In the genomic region with DNA sequence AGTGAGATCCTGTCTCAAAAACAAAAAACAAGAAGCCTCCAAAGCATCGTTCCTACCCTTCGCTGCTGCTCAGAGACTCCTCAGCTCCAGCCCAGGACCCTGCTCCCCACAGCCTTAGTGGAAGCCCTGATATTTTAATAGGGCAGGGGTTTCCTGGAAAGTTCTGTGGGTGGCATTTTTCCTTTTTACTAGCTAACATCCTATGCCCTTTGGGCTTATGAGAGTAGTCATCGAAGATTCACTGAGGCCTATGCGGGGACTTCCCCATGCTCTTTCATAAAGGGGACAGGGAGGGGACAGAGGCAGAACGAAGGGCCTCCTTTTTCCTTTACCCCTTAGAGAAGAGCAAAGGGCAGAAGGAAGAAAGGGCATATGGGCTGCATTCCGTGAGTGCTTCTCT, we compare ENCODE assay signal across 22 cellular contexts. TPM values are rescaled to one million over a fixed set of nuclear protein-coding genes. Genes with fewer than 3 reads are reported as not detected.
DNase-seq lines count a peak whose midpoint lies in the region; ATAC-seq lines count a peak whose summit lies in the region.
"Had no signal": no experiment of that assay in that cellular context is flagged by ENCODE, and none has a peak within 500 bp of the region (broad histone marks: within the 10 kb centered on the region; RNA-seq: fewer than 3 reads in every experiment).

No MANE protein-coding gene starts in this region.

- H3K36me3 Mint-ChIP-seq in activated T-cell treated with anti-CD3 and anti-CD28 coated beads, Interleukin-2, amount 50 U/mL, for 72 hours (ENCODE audit: insufficient read depth in 2 of 2): peaks cover 6 to 11% of the 10 kb centered on the region in 2 donors
- H3K36me3 Mint-ChIP-seq in naive thymus-derived CD4-positive, alpha-beta T cell: peaks cover 0 to 11% (median 0%) of the 10 kb centered on the region in 5 donors
- H3K36me3 Mint-ChIP-seq: immature natural killer cell had no signal

- H3K4me2 ChIP-seq in BLaER1 treated with 17β-estradiol and CSF1 and Interleukin-3, amounts not matched to agents 10 nM and 100 nM: peak overlapping the region; percentile 13 to 94 (median 88); a peak in 14 of 22 replicates

- H3K4me1 Mint-ChIP-seq in activated T-cell treated with anti-CD3 and anti-CD28 coated beads, Interleukin-2, amount 50 U/mL, for 72 hours (ENCODE audit: low read depth): peaks cover 93% of the 10 kb centered on the region
- H3K4me1 Mint-ChIP-seq in naive thymus-derived CD4-positive, alpha-beta T cell: peaks cover 30 to 78% (median 67%) of the 10 kb centered on the region in 7 donors

- intact Hi-C loops in naive thymus-derived CD4-positive, alpha-beta T cell (cut with micrococcal nuclease): loop anchor here in 1 of 2 donors (1.0 kb wide), 1 partner anchor 13 kb away; no protein-coding TSS in a partner anchor

- H3K4me3 Mint-ChIP-seq in activated T-cell treated with anti-CD3 and anti-CD28 coated beads, Interleukin-2, amount 50 U/mL, for 72 hours: peak overlapping the region; percentile 74 to 78
- H3K4me3 Mint-ChIP-seq in naive thymus-derived CD4-positive, alpha-beta T cell: peak overlapping the region in 4 of 10 donors; percentile 6 to 53 (median 34)
- H3K4me3 Mint-ChIP-seq: effector memory CD8-positive, alpha-beta T cell; immature natural killer cell; T-helper 17 cell had no signal

- H3K9me3 ChIP-seq in BLaER1 treated with 17β-estradiol and CSF1 and Interleukin-3, amounts not matched to agents 10 nM and 100 nM (replicated peaks in 1 of 11): no peaks in the 10 kb centered on the region
- no peaks in the 10 kb centered on the region for H3K9me3 ChIP-seq in naive thymus-derived CD4-positive, alpha-beta T cell (ENCODE audit: control insufficient read depth in 2 of 3, low read length in 3 of 3)
- H3K9me3 ChIP-seq: BE2C, heart left ventricle, lower lobe of right lung, ovary, suprapubic skin had no signal

- peaks cover 40 to 93% (median 82%) of the 10 kb centered on the region in 11 experiments for H3K27me3 ChIP-seq in BLaER1 treated with 17β-estradiol and CSF1 and Interleukin-3, amounts not matched to agents 10 nM and 100 nM
- H3K27me3 ChIP-seq in naive thymus-derived CD4-positive, alpha-beta T cell (ENCODE audit: control insufficient read depth in 2 of 2, insufficient read depth in 2 of 2, low read length in 2 of 2): no peaks in the 10 kb centered on the region
- H3K27me3 ChIP-seq: BE2C, ovary, suprapubic skin had no signal

- no peaks in the 10 kb centered on the region for H3K9me3 Mint-ChIP-seq in activated T-cell treated with anti-CD3 and anti-CD28 coated beads, Interleukin-2, amount 50 U/mL, for 72 hours
- no peaks in the 10 kb centered on the region for H3K9me3 Mint-ChIP-seq in naive thymus-derived CD4-positive, alpha-beta T cell
- H3K9me3 Mint-ChIP-seq: effector memory CD8-positive, alpha-beta T cell; immature natural killer cell had no signal

- H3K4me1 ChIP-seq in BLaER1 treated with 17β-estradiol and CSF1 and Interleukin-3, amounts not matched to agents 10 nM and 100 nM: peaks cover 57 to 70% (median 67%) of the 10 kb centered on the region in 10 experiments
- H3K4me1 ChIP-seq in naive thymus-derived CD4-positive, alpha-beta T cell (ENCODE audit: control insufficient read depth in 2 of 2, insufficient read depth in 2 of 2, low read length in 2 of 2): peaks cover 9 to 66% of the 10 kb centered on the region in 2 donors

- H3K27ac Mint-ChIP-seq in activated T-cell treated with anti-CD3 and anti-CD28 coated beads, Interleukin-2, amount 50 U/mL, for 72 hours: peak overlapping the region; percentile 87
- peak overlapping the region in 7 of 9 donors; percentile 62 to 96 (median 84) for H3K27ac Mint-ChIP-seq in naive thymus-derived CD4-positive, alpha-beta T cell
- H3K27ac Mint-ChIP-seq: effector memory CD8-positive, alpha-beta T cell; immature natural killer cell; T-helper 17 cell had no signal

- H3K36me3 ChIP-seq in BLaER1 treated with 17β-estradiol and CSF1 and Interleukin-3, amounts not matched to agents 10 nM and 100 nM: no peaks in the 10 kb centered on the region
- H3K36me3 ChIP-seq in naive thymus-derived CD4-positive, alpha-beta T cell (ENCODE audit: control insufficient read depth in 2 of 3, insufficient read depth in 3 of 3, low read length in 3 of 3): no peaks in the 10 kb centered on the region
- H3K36me3 ChIP-seq: BE2C, heart left ventricle, lower lobe of right lung, ovary, suprapubic skin had no signal

- CTCF ChIA-PET in naive thymus-derived CD4-positive, alpha-beta T cell (lab: Charles Lee): interaction anchor here (0.6 to 5.1 kb wide), 10 partner anchors 9 to 470 kb away, joined by 3 to 48 read pairs (median 4); a partner anchor contains a TSS

- no peak overlapping the region; a peak in 1 of 22 replicates for H3K9ac ChIP-seq in BLaER1 treated with 17β-estradiol and CSF1 and Interleukin-3, amounts not matched to agents 10 nM and 100 nM

- no peak overlapping the region for H3K27ac ChIP-seq in BLaER1 treated with 17β-estradiol and CSF1 and Interleukin-3, amounts not matched to agents 10 nM and 100 nM
- no peak overlapping the region for H3K27ac ChIP-seq in naive thymus-derived CD4-positive, alpha-beta T cell (ENCODE audit: low read depth, low read length)
- H3K27ac ChIP-seq: heart left ventricle, lower lobe of right lung, suprapubic skin had no signal

- ATAC-seq in activated CD4-positive, CD25-positive, alpha-beta regulatory T cell treated with anti-CD3 and anti-CD28 coated beads, Interleukin-2, amount 50 U/mL, for 24 hours: peak; percentile 72 to 73
- ATAC-seq in activated T-cell treated with anti-CD3 and anti-CD28 coated beads, Interleukin-2, amount 50 U/mL, for 72 hours (replicated peaks in 1 of 2): peak; percentile 59
- no peak for ATAC-seq in naive thymus-derived CD4-positive, alpha-beta T cell
- ATAC-seq in HG03520 (IDR thresholded peaks at IDR 0.05; ENCODE audit: unreplicated experiment): no peak
- ATAC-seq in GM21515 (IDR thresholded peaks at IDR 0.05; ENCODE audit: unreplicated experiment): no peak
- ATAC-seq: effector memory CD8-positive, alpha-beta T cell; heart left ventricle; lower lobe of right lung; T-helper 17 cell had no signal

- peaks cover 0 to 20% (median 0%) of the 10 kb centered on the region in 11 experiments; a peak in 5 of 22 replicates for H4K20me1 ChIP-seq in BLaER1 treated with 17β-estradiol and CSF1 and Interleukin-3, amounts not matched to agents 10 nM and 100 nM

- DNase-seq in activated CD4-positive, CD25-positive, alpha-beta regulatory T cell treated with anti-CD3 and anti-CD28 coated beads, Interleukin-2, amount 50 U/mL, for 72 hours: no peak
- DNase-seq in activated T-cell treated with anti-CD3 and anti-CD28 coated beads, Interleukin-2, amount 50 U/mL, for 72 hours: peak in 1 of 2 donors; percentile 62
- DNase-seq in naive thymus-derived CD4-positive, alpha-beta T cell: peak in 1 of 9 donors; percentile 47
- DNase-seq in T-helper 9 cell: no peak
- DNase-seq: BE2C; effector memory CD8-positive, alpha-beta T cell; heart left ventricle; immature natural killer cell; KG1; lower lobe of right lung; NCI-H1048; NCI-H2081 treated with DMSO at 0.1 percent for 48 hours; NCI-H510A treated with DMSO at 0.1 percent for 48 hours; ovary; SIG-M5; T-helper 17 cell had no signal

- no peak overlapping the region for H3K4me3 ChIP-seq in BLaER1 treated with 17β-estradiol and CSF1 and Interleukin-3, amounts not matched to agents 10 nM and 100 nM
- no peak overlapping the region for H3K4me3 ChIP-seq in naive thymus-derived CD4-positive, alpha-beta T cell (ENCODE audit: low read length)
- H3K4me3 ChIP-seq: heart left ventricle, lower lobe of right lung, ovary, suprapubic skin had no signal

- no peaks in the 10 kb centered on the region for H3K27me3 Mint-ChIP-seq in activated T-cell treated with anti-CD3 and anti-CD28 coated beads, Interleukin-2, amount 50 U/mL, for 72 hours (ENCODE audit: low read depth)
- peaks cover 0 to 7% (median 0%) of the 10 kb centered on the region in 5 donors for H3K27me3 Mint-ChIP-seq in naive thymus-derived CD4-positive, alpha-beta T cell

- POLR2A ChIA-PET in naive thymus-derived CD4-positive, alpha-beta T cell (lab: Charles Lee): interaction anchor here (0.6 to 5.1 kb wide), 14 partner anchors 9 to 188 kb away, joined by 3 to 40 read pairs (median 4); a partner anchor contains a TSS

RNA-seq across cellular contexts. Expression of a gene that starts 8.3 kb away (rescaled TPM):
- total RNA-seq in activated T-cell treated with anti-CD3 and anti-CD28 coated beads, Interleukin-2, amount 50 U/mL, for 72 hours: 100 to 1,000 TPM; 117 to 188 TPM
- 10 to 100 TPM in 1 of 5 experiments, 1 to 10 TPM in 2, under 1 TPM in 2; 0.64 to 46.5 (median 1.7) TPM for total RNA-seq in naive thymus-derived CD4-positive, alpha-beta T cell
- polyA plus RNA-seq in naive thymus-derived CD4-positive, alpha-beta T cell: under 1 TPM; 0.26 to 0.69 TPM
- total RNA-seq: A172 had no signal

RNA-seq across cellular contexts. Expression of a gene that starts 8.8 kb away (rescaled TPM):
- total RNA-seq in activated T-cell treated with anti-CD3 and anti-CD28 coated beads, Interleukin-2, amount 50 U/mL, for 72 hours: 100 to 1,000 TPM; 126 to 141 TPM
- total RNA-seq in naive thymus-derived CD4-positive, alpha-beta T cell: 100 to 1,000 TPM; 164 to 267 (median 246) TPM
- polyA plus RNA-seq in naive thymus-derived CD4-positive, alpha-beta T cell: 100 to 1,000 TPM; 364 to 576 TPM
- total RNA-seq: A172 had no signal

RNA-seq across cellular contexts. Expression of a gene that starts 14.4 kb away (rescaled TPM):
- 100 to 1,000 TPM; 119 to 154 TPM for total RNA-seq in activated T-cell treated with anti-CD3 and anti-CD28 coated beads, Interleukin-2, amount 50 U/mL, for 72 hours
- total RNA-seq in naive thymus-derived CD4-positive, alpha-beta T cell: 100 to 1,000 TPM in 1 of 5 experiments, 10 to 100 TPM in 1, 1 to 10 TPM in 3; 1.4 to 125 (median 3.5) TPM
- not detected for polyA plus RNA-seq in naive thymus-derived CD4-positive, alpha-beta T cell

RNA-seq across cellular contexts. Expression of a gene that starts 27.6 kb away (rescaled TPM):
- 100 to 1,000 TPM; 122 to 134 TPM for total RNA-seq in activated T-cell treated with anti-CD3 and anti-CD28 coated beads, Interleukin-2, amount 50 U/mL, for 72 hours
- 100 to 1,000 TPM in 3 of 5 experiments, 10 to 100 TPM in 2; 84.6 to 141 (median 117) TPM for total RNA-seq in naive thymus-derived CD4-positive, alpha-beta T cell
- polyA plus RNA-seq in naive thymus-derived CD4-positive, alpha-beta T cell: 100 to 1,000 TPM; 122 to 134 TPM

RNA-seq across cellular contexts. Expression of a gene that starts 41.0 kb away (rescaled TPM):
- total RNA-seq in activated T-cell treated with anti-CD3 and anti-CD28 coated beads, Interleukin-2, amount 50 U/mL, for 72 hours: under 1 TPM; 0.72 to 0.93 TPM
- 10 to 100 TPM in 1 of 5 experiments, 1 to 10 TPM in 1, under 1 TPM in 3; 0.30 to 10.5 (median 0.38) TPM for total RNA-seq in naive thymus-derived CD4-positive, alpha-beta T cell
- polyA plus RNA-seq in naive thymus-derived CD4-positive, alpha-beta T cell: not detected
- polyA plus RNA-seq: immature natural killer cell had no signal

Comparison
In these comparisons a context has a peak if more than half of its experiments do, and no peak if none do; other contexts are left out.
1. ATAC-seq: peak in activated CD4-positive, CD25-positive, alpha-beta regulatory T cell treated with anti-CD3 and anti-CD28 coated beads, Interleukin-2, amount 50 U/mL, for 24 hours (2 of 2) and activated T-cell treated with anti-CD3 and anti-CD28 coated beads, Interleukin-2, amount 50 U/mL, for 72 hours (2 of 2); none in naive thymus-derived CD4-positive, alpha-beta T cell (single experiment), HG03520 (single experiment) and GM21515 (single experiment).